1 cellular context compared by ENCODE assay signal in genomic region chr7:135558337-135558767, GRCh38.
TF ChIP-seq lines count a peak whose summit lies in the region.

No MANE protein-coding gene starts in this region.

TF ChIP-seq in Ishikawa, 13 proteins besides CTCF, POLR2A, EP300 and RAD21 (continued from another document):
- TF ChIP-seq REST (IDR thresholded peaks at IDR 0.05; ENCODE audit: low read depth) (no peak), TCF12 (IDR thresholded peaks at IDR 0.05; ENCODE audit: low read depth) (no peak), MAX (IDR thresholded peaks at IDR 0.05) (no peak), NFIC (IDR thresholded peaks at IDR 0.05) (no peak), FOXM1 (IDR thresholded peaks at IDR 0.05; ENCODE audit: borderline replicate concordance, low read depth) (no peak), USF1 (IDR thresholded peaks at IDR 0.05) (no peak), TAF1 (IDR thresholded peaks at IDR 0.05; ENCODE audit: low read depth) (no peak)
